In genomic region chr9:86246752-86247161, GRCh38 we compare ENCODE assay signal across 8 cellular contexts. TPM values are rescaled to one million over a fixed set of nuclear protein-coding genes. Genes with fewer than 3 reads are reported as not detected.
A peak's percentile ranks its signal among the peaks of the same experiment; 100 is the strongest.
DNase-seq lines count a peak whose midpoint lies in the region; ATAC-seq and TF ChIP-seq lines count a peak whose summit lies in the region.

No MANE protein-coding gene starts in this region.

- no peaks in the 10 kb centered on the region for H3K27me3 ChIP-seq in sigmoid colon

- intact Hi-C loops in sigmoid colon (cut with DNase I) = no loop called here

- H3K4me3 ChIP-seq in sigmoid colon = no peak overlapping the region

- peaks cover 3% of the 10 kb centered on the region for H3K27me3 Mint-ChIP-seq in nephron (ENCODE audit: low read depth)

- H3K4me1 ChIP-seq in sigmoid colon = peaks cover 0 to 15% (median 10%) of the 10 kb centered on the region in 4 donors

- peaks cover 3% of the 10 kb centered on the region for H3K36me3 Mint-ChIP-seq in nephron (ENCODE audit: low read depth)

- H3K4me1 Mint-ChIP-seq in nephron = peaks cover 13% of the 10 kb centered on the region

- peak; percentile 74 for ATAC-seq in GM18867 (IDR thresholded peaks at IDR 0.05; ENCODE audit: unreplicated experiment)

- POLR2A ChIA-PET in HEK293T (lab: Yijun Ruan, JAX) = no interaction called here

- H3K27ac ChIP-seq in sigmoid colon = no peak overlapping the region

- peak; percentile 19 for DNase-seq in HEK293T (ENCODE audit: extremely low spot score)
- DNase-seq in NCI-H526 treated with DMSO at 0.1 percent for 48 hours (lab: John Stamatoyannopoulos, UW) = peak; percentile 39
- no peak for DNase-seq in stimulated activated naive CD4-positive, alpha-beta T cell (lab: John Stamatoyannopoulos, UW)
- no peak for DNase-seq in NCI-H524 (lab: John Stamatoyannopoulos, UW)
- no peak for DNase-seq in T-helper 2 cell
- no peak for DNase-seq in sigmoid colon

- no peaks in the 10 kb centered on the region for H3K36me3 ChIP-seq in sigmoid colon

- H3K9me3 ChIP-seq in sigmoid colon = no peaks in the 10 kb centered on the region

- 57 to 60% methylated on average over 6 of the region's 6 CpGs for WGBS in sigmoid colon, 2 donors

- no peak for TF ChIP-seq CTCF in nephron (IDR thresholded peaks at IDR 0.05; ENCODE audit: unreplicated experiment in 3 of 3)
- no peak for TF ChIP-seq CTCF in sigmoid colon (IDR thresholded peaks at IDR 0.05)

- TF ChIP-seq EP300 in sigmoid colon (IDR thresholded peaks at IDR 0.05) = no peak

- no peak for TF ChIP-seq POLR2A in sigmoid colon (IDR thresholded peaks at IDR 0.05)

- peak overlapping the region in 2 of 3 experiments; percentile 23 to 54 for H3K4me3 Mint-ChIP-seq in nephron

- CTCF ChIA-PET in HEK293T (lab: Yijun Ruan, JAX) = interaction anchor here (0.7 to 1.3 kb wide), 2 partner anchors 45 to 374 kb away, joined by 3 to 4 read pairs; no protein-coding TSS in a partner anchor

- peak overlapping the region; percentile 19 to 82 (median 49) for H3K27ac Mint-ChIP-seq in nephron

- H3K9me3 Mint-ChIP-seq in nephron = peaks cover 9% of the 10 kb centered on the region

TF ChIP-seq in HEK293T, 16 proteins besides CTCF, POLR2A, EP300 and RAD21:
- TF ChIP-seq FOXK2 (IDR thresholded peaks at IDR 0.05) (no peak), TARDBP (IDR thresholded peaks at IDR 0.05) (no peak), CTBP1 (IDR thresholded peaks at IDR 0.05; ENCODE audit: borderline replicate concordance) (no peak), PKNOX1 (IDR thresholded peaks at IDR 0.05) (no peak), ELF4 (IDR thresholded peaks at IDR 0.05) (no peak), ZNF384 (IDR thresholded peaks at IDR 0.05) (no peak), LEF1 (IDR thresholded peaks at IDR 0.05; ENCODE audit: borderline replicate concordance) (no peak), L3MBTL2 (conservative IDR thresholded peaks at IDR 0.05) (no peak), ARNT (IDR thresholded peaks at IDR 0.05) (no peak), FOXA1 (IDR thresholded peaks at IDR 0.05) (no peak), SP1 (IDR thresholded peaks at IDR 0.05) (no peak), HDGF (IDR thresholded peaks at IDR 0.05; ENCODE audit: borderline replicate concordance) (no peak), BHLHE40 (IDR thresholded peaks at IDR 0.05; ENCODE audit: borderline replicate concordance) (no peak), NFRKB (IDR thresholded peaks at IDR 0.05) (no peak), FOXM1 (IDR thresholded peaks at IDR 0.05; ENCODE audit: borderline replicate concordance) (no peak), SUZ12 (IDR thresholded peaks at IDR 0.05) (no peak)

RNA-seq across cellular contexts. Expression of gene C9orf153, which starts 12.7 kb away (rescaled TPM):
- total RNA-seq in sigmoid colon = under 1 TPM in 2 of 4 donors, not detected in 2; 0.27 to 0.99 TPM
- polyA plus RNA-seq in sigmoid colon = under 1 TPM in 1 of 3 donors, not detected in 2; 0.09 TPM

RNA-seq across cellular contexts. Expression of gene ISCA1, which starts 35.6 kb away (rescaled TPM):
- total RNA-seq in sigmoid colon = 10 to 100 TPM; 53.5 to 64.9 (median 58.2) TPM
- 10 to 100 TPM; 23.4 to 74.2 (median 49.9) TPM for polyA plus RNA-seq in sigmoid colon

Comparison
In these comparisons a context has a peak if more than half of its experiments do, and no peak if none do; other contexts are left out.
1. DNase-seq: peak in HEK293T (single experiment) and NCI-H526 treated with DMSO at 0.1 percent for 48 hours (single experiment); none in stimulated activated naive CD4-positive, alpha-beta T cell (0 of 6), NCI-H524 (0 of 2), T-helper 2 cell (0 of 5) and sigmoid colon (single experiment).